ENCODE assay signal across 8 cellular contexts in the genomic region with DNA sequence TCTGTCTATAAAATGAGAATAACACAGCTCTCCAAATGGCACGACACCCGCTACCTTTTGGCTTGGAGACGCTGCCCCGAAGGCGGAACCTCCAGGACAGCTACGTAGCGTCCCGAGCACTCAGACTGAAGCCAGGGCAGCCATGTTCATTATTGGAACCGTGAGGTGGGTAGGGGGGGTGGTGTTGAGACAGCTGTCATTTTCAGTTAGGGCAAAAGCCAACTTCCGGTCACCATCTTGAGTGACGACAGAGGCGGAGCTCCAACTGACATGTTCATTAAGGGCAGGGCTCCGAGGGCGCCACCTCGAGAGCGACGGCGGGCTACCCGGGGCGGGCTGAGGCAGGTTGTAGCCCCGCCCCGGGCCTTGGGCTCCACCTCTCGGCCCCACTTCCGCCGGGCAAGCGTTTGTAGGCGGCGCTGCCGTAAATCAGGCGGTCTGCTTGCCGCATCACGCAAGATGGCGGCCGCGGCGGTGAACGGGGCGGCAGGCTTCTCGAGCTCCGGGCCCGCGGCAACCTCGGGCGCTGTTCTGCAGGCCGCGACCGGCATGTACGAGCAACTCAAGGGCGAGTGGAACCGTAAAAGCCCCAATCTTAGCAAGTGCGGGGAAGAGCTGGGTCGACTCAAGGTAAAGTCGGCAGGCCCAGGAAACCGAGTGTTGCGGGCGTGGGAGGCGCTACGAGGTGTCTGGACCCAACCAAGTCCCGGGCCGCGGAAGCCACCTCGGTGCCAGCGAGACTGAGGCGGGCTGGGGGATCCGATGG. TPM values are rescaled to one million over a fixed set of nuclear protein-coding genes. Genes with fewer than 3 reads are reported as not detected.
A peak's percentile ranks its signal among the peaks of the same experiment; 100 is the strongest.
DNase-seq lines count a peak whose midpoint lies in the region; ATAC-seq and TF ChIP-seq lines count a peak whose summit lies in the region.

TSS of gene PSMD8 (plus strand) at position 240 of the 766 bp plus-strand sequence. CDS start at position 271, 31 bp downstream.

- BruUV-seq in Calu3 (replicated peaks; lab: Mats Ljungman, UMichigan), result no TSS peak

- H3K36me3 Mint-ChIP-seq in Calu3 (ENCODE audit: insufficient read depth, unreplicated experiment), result peaks cover 47% of the 10 kb centered on the region
- H3K36me3 Mint-ChIP-seq in activated CD8-positive, alpha-beta memory T cell treated with anti-CD3 and anti-CD28 coated beads, Interleukin-2, amount 10 ng/mL, durations not matched to agents 7 days and 5 days, result peaks cover 9% of the 10 kb centered on the region

- H3K4me1 ChIP-seq in NT2/D1 (ENCODE audit: insufficient read depth, insufficient read length) (no peaks in the 10 kb centered on the region), endocrine pancreas (ENCODE audit: control insufficient read depth, insufficient read depth, low read length) (no peaks in the 10 kb centered on the region), mesenchymal stem cell (ENCODE audit: control insufficient read depth, insufficient read depth, low read depth, low read length) (peaks cover 9% of the 10 kb centered on the region)

- H3K9me3 ChIP-seq in NT2/D1 (ENCODE audit: insufficient read depth, low read length) (no peaks in the 10 kb centered on the region), endocrine pancreas (ENCODE audit: control insufficient read depth, low read length) (no peaks in the 10 kb centered on the region), mesenchymal stem cell (ENCODE audit: control insufficient read depth, low read length) (no peaks in the 10 kb centered on the region)

- peaks cover 27% of the 10 kb centered on the region for H3K27me3 Mint-ChIP-seq in Calu3 (ENCODE audit: unreplicated experiment)
- H3K27me3 Mint-ChIP-seq in activated CD8-positive, alpha-beta memory T cell treated with anti-CD3 and anti-CD28 coated beads, Interleukin-2, amount 10 ng/mL, durations not matched to agents 7 days and 5 days, result peaks cover 4% of the 10 kb centered on the region

- peak; percentile 95 for ATAC-seq in GM21381 (IDR thresholded peaks at IDR 0.05; ENCODE audit: unreplicated experiment)
- ATAC-seq in activated CD8-positive, alpha-beta memory T cell treated with anti-CD3 and anti-CD28 coated beads, Interleukin-2, amount 10 ng/mL, durations not matched to agents 7 days and 5 days, result peak; percentile 99

- H3K18ac ChIP-seq in mesenchymal stem cell (ENCODE audit: low read depth in 1 of 2, low read length in 2 of 2), result peak within 1 kb of the TSS; percentile 65 to 95

- peak within 1 kb of the TSS; percentile 87 for H2AFZ ChIP-seq in mesenchymal stem cell (ENCODE audit: low read depth, low read length)

- WGBS in mesenchymal stem cell, result under 1% methylated on average over 65 of the region's 65 CpGs

- H3K4me3 ChIP-seq in NT2/D1 (ENCODE audit: insufficient read length, low read depth), result peak within 1 kb of the TSS; percentile 73
- H3K4me3 ChIP-seq in endocrine pancreas (ENCODE audit: control insufficient read depth, insufficient read depth, low read length), result peak within 1 kb of the TSS; percentile 71
- peak within 1 kb of the TSS; percentile 87 to 97 for H3K4me3 ChIP-seq in mesenchymal stem cell (ENCODE audit: insufficient read depth in 1 of 2, low read depth in 1 of 2, low read length in 2 of 2)

- H4K91ac ChIP-seq in mesenchymal stem cell (ENCODE audit: low read length), result peak within 1 kb of the TSS; percentile 73

- peak; percentile 16 for TF ChIP-seq CTCF in Calu3 (IDR thresholded peaks at IDR 0.05; ENCODE audit: unreplicated experiment)

- H3K36me3 ChIP-seq in NT2/D1 (ENCODE audit: insufficient read depth, insufficient read length, low read length) (peaks cover 26% of the 10 kb centered on the region), endocrine pancreas (ENCODE audit: control insufficient read depth, insufficient read depth, low read length) (no peaks in the 10 kb centered on the region), mesenchymal stem cell (ENCODE audit: control insufficient read depth in 1 of 2, insufficient read depth in 2 of 2, low read depth in 1 of 2, low read length in 2 of 2) (peaks cover 25 to 28% of the 10 kb centered on the region in 2 experiments)

- peak within 1 kb of the TSS; percentile 15 for H2BK15ac ChIP-seq in mesenchymal stem cell (ENCODE audit: low read depth, poor library complexity, severe bottlenecking)

- H3K4me3 Mint-ChIP-seq in Calu3 (ENCODE audit: low read depth, unreplicated experiment), result peak within 1 kb of the TSS; percentile 97
- peak within 1 kb of the TSS; percentile 98 for H3K4me3 Mint-ChIP-seq in activated CD8-positive, alpha-beta memory T cell treated with anti-CD3 and anti-CD28 coated beads, Interleukin-2, amount 10 ng/mL, durations not matched to agents 7 days and 5 days

- peak within 1 kb of the TSS; percentile 88 for H3K4me2 ChIP-seq in mesenchymal stem cell (ENCODE audit: low read length, poor library complexity, severe bottlenecking)

- peaks cover 6% of the 10 kb centered on the region for H3K79me1 ChIP-seq in mesenchymal stem cell (replicated peaks; ENCODE audit: low read length, poor library complexity, severe bottlenecking)

- intact Hi-C loops in Calu3 (cut with micrococcal nuclease; ENCODE audit: unreplicated experiment), result loop anchor here (1.0 kb wide), 1 partner anchor 39 kb away; the partner anchor contains the start of gene CATSPERG

- peak; percentile 99 for DNase-seq in Calu3
- peak in 75 of 76 experiments; percentile 94 to 100 (median 100) for DNase-seq in HUDEP-2 (lab: John Stamatoyannopoulos, UW; ENCODE audit: unreplicated experiment in 76 of 76)
- peak; percentile 96 for DNase-seq in NT2/D1 (ENCODE audit: low read depth, low spot score)
- DNase-seq in activated CD8-positive, alpha-beta memory T cell treated with anti-CD3 and anti-CD28 coated beads, Interleukin-2, amount 10 ng/mL, durations not matched to agents 7 days and 5 days, result peak; percentile 100
- peak; percentile 98 for DNase-seq in mesenchymal stem cell
- peak; percentile 98 for DNase-seq in stimulated activated CD8-positive, alpha-beta memory T cell treated with anti-CD3 and anti-CD28 coated beads, Interleukin-12 subunit alpha, Interleukin-12 subunit beta, amount 100 ng/mL, for 4 hours (ENCODE audit: low read depth)

- H3K9me3 Mint-ChIP-seq in Calu3 (ENCODE audit: low read depth, unreplicated experiment), result no peaks in the 10 kb centered on the region
- H3K9me3 Mint-ChIP-seq in activated CD8-positive, alpha-beta memory T cell treated with anti-CD3 and anti-CD28 coated beads, Interleukin-2, amount 10 ng/mL, durations not matched to agents 7 days and 5 days (ENCODE audit: low read depth), result no peaks in the 10 kb centered on the region

- peak within 1 kb of the TSS in 1 of 2 experiments; percentile 45 for H3K14ac ChIP-seq in mesenchymal stem cell (ENCODE audit: low read length in 2 of 2)

- H3K23ac ChIP-seq in mesenchymal stem cell (ENCODE audit: low read length in 2 of 2), result no peak within 1 kb of the TSS

- no peak within 1 kb of the TSS for H2BK12ac ChIP-seq in mesenchymal stem cell (ENCODE audit: low read length in 2 of 2)

- H4K8ac ChIP-seq in mesenchymal stem cell (ENCODE audit: low read length), result peak within 1 kb of the TSS; percentile 92

- H3K9ac ChIP-seq in NT2/D1 (ENCODE audit: insufficient read length, low read depth) (peak within 1 kb of the TSS; percentile 96), endocrine pancreas (ENCODE audit: control insufficient read depth, insufficient read depth, low read length) (peak within 1 kb of the TSS; percentile 93), mesenchymal stem cell (ENCODE audit: low read length) (peak within 1 kb of the TSS; percentile 99)

- CTCF ChIA-PET in Calu3 (lab: Charles Lee), result interaction anchor here (0.8 to 2.5 kb wide), 11 partner anchors 10 to 232 kb away, joined by 3 to 26 read pairs (median 5); partner anchors contain the start of genes CATSPERG, FAM98C, GGN and SPINT2
- CTCF ChIA-PET in activated CD8-positive, alpha-beta memory T cell treated with anti-CD3 and anti-CD28 coated beads, Interleukin-2, amount 10 ng/mL, durations not matched to agents 7 days and 5 days (lab: Charles Lee), result interaction anchor here (0.7 to 3.9 kb wide), 24 partner anchors 12 to 556 kb away, joined by 3 to 46 read pairs (median 4); partner anchors contain the start of genes CATSPERG, FAM98C, GGN and MRPS12

- peak within 1 kb of the TSS; percentile 69 for H2BK5ac ChIP-seq in mesenchymal stem cell (ENCODE audit: low read depth, low read length, poor library complexity, severe bottlenecking)

- peak within 1 kb of the TSS; percentile 93 to 96 for H3K4ac ChIP-seq in mesenchymal stem cell (ENCODE audit: low read depth in 1 of 2, low read length in 2 of 2)

- peaks cover 22% of the 10 kb centered on the region for H3K4me1 Mint-ChIP-seq in Calu3 (ENCODE audit: low read depth, unreplicated experiment)
- H3K4me1 Mint-ChIP-seq in activated CD8-positive, alpha-beta memory T cell treated with anti-CD3 and anti-CD28 coated beads, Interleukin-2, amount 10 ng/mL, durations not matched to agents 7 days and 5 days, result peaks cover 22% of the 10 kb centered on the region

- H2BK120ac ChIP-seq in mesenchymal stem cell (ENCODE audit: low read depth, low read length), result no peak within 1 kb of the TSS

- H2AK5ac ChIP-seq in mesenchymal stem cell (ENCODE audit: low read length, severe bottlenecking), result no peak within 1 kb of the TSS

- H3K27ac Mint-ChIP-seq in Calu3 (ENCODE audit: unreplicated experiment), result peak within 1 kb of the TSS; percentile 97
- peak within 1 kb of the TSS; percentile 98 for H3K27ac Mint-ChIP-seq in activated CD8-positive, alpha-beta memory T cell treated with anti-CD3 and anti-CD28 coated beads, Interleukin-2, amount 10 ng/mL, durations not matched to agents 7 days and 5 days

- no peaks in the 10 kb centered on the region for H3K27me3 ChIP-seq in NT2/D1 (ENCODE audit: insufficient read depth, insufficient read length)
- H3K27me3 ChIP-seq in endocrine pancreas (ENCODE audit: control insufficient read depth, insufficient read depth, low read length), result no peaks in the 10 kb centered on the region
- peaks cover 8 to 20% of the 10 kb centered on the region in 2 experiments for H3K27me3 ChIP-seq in mesenchymal stem cell (ENCODE audit: control insufficient read depth in 1 of 2, insufficient read depth in 1 of 2, low read length in 2 of 2)

- peak within 1 kb of the TSS; percentile 91 for H3K27ac ChIP-seq in mesenchymal stem cell (ENCODE audit: low read length, poor library complexity, severe bottlenecking)

RNA-seq across cellular contexts. Expression of gene PSMD8, which starts in this region (rescaled TPM):
- total RNA-seq in Calu3 (2022), result 226 and 233 TPM in 2 replicates
- 100 to 1,000 TPM; 164 to 204 TPM for total RNA-seq in activated CD8-positive, alpha-beta memory T cell treated with anti-CD3 and anti-CD28 coated beads, Interleukin-2, amount 10 ng/mL, durations not matched to agents 7 days and 5 days
- polyA plus RNA-seq in mesenchymal stem cell (2013, experiment 1 of 2), result 237 TPM
- 242 TPM for polyA plus RNA-seq in mesenchymal stem cell (2013, experiment 2 of 2)

Comparison
In these comparisons a context has a peak if more than half of its experiments do, and no peak if none do; other contexts are left out.
1. Peak in every context shown above with its lines: DNase-seq, ATAC-seq, H3K4me3 ChIP-seq and H3K27ac ChIP-seq.